ENCODE assay signal across 29 cellular contexts in the genomic region with DNA sequence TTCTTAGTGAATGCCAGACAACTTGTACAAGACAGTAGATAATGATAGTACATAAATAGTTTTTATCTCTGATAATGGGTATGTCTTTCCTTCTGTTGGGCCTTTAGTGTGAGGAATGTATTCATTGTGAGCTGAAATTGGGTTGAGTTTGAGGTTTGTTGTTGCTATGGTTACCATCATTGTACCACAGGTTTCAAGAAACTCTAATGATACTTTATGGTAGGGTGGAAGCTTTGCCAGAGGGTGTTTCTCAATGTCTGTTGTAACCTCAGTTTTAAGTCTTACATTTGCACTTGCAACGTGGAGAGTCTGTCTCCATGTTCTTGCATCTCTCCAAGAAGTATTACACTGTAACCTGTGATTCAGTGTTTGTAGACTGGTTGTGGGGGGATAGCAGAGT.
"Had no signal": no experiment of that assay in that cellular context is flagged by ENCODE, and none has a peak within 500 bp of the region (broad histone marks: within the 10 kb centered on the region; RNA-seq: fewer than 3 reads in every experiment).

No MANE protein-coding gene starts in this region.

- H3K27me3 Mint-ChIP-seq: activated B cell treated with CpG ODN at 0.5 μM for 24 hours; activated CD4-positive, alpha-beta T cell treated with anti-CD3 and anti-CD28 coated beads for 36 hours; activated T-cell treated with anti-CD3 and anti-CD28 coated beads, Interleukin-2, amount 50 U/mL, for 24 hours; activated T-helper 17 cell treated with anti-CD3 and anti-CD28 coated beads, Interleukin-2, amount 50 U/mL, for 72 hours; effector memory CD8-positive, alpha-beta T cell had no signal

- H3K27ac ChIP-seq: ascending aorta, colonic mucosa, dorsolateral prefrontal cortex, ovary, psoas muscle, right atrium auricular region, thyroid gland had no signal

- H3K27me3 ChIP-seq: ascending aorta, colonic mucosa, dorsolateral prefrontal cortex, ovary, right atrium auricular region, thyroid gland had no signal

- H3K4me3 Mint-ChIP-seq: activated B cell treated with CpG ODN at 0.5 μM for 24 hours; activated CD4-positive, alpha-beta T cell treated with anti-CD3 and anti-CD28 coated beads for 36 hours; activated T-cell treated with anti-CD3 and anti-CD28 coated beads, Interleukin-2, amount 50 U/mL, for 24 hours; activated T-helper 17 cell treated with anti-CD3 and anti-CD28 coated beads, Interleukin-2, amount 50 U/mL, for 72 hours; effector memory CD8-positive, alpha-beta T cell; natural killer cell had no signal

- ATAC-seq: activated CD4-positive, alpha-beta T cell treated with anti-CD3 and anti-CD28 coated beads for 36 hours; activated naive CD4-positive, alpha-beta T cell treated with anti-CD3 and anti-CD28 coated beads, Interleukin-2, amount 50 U/mL, for 72 hours; activated T-helper 17 cell treated with anti-CD3 and anti-CD28 coated beads, Interleukin-2, amount 50 U/mL, for 72 hours; effector memory CD8-positive, alpha-beta T cell; esophagus mucosa; left ventricle myocardium superior; natural killer cell; psoas muscle; stimulated activated naive CD8-positive, alpha-beta T cell treated with anti-CD3 and anti-CD28 coated beads, Interleukin-15, Interleukin-2, amounts not matched to agents 100 U/mL and 50 U/mL, for 24 hours had no signal

- H3K9me3 ChIP-seq: ascending aorta, colonic mucosa, ovary, psoas muscle, right atrium auricular region, thyroid gland had no signal

- H3K4me1 ChIP-seq: ascending aorta, colonic mucosa, psoas muscle, right atrium auricular region, thyroid gland had no signal

- DNase-seq: activated B cell treated with CpG ODN at 0.5 μM for 24 hours; activated CD4-positive, alpha-beta T cell treated with anti-CD3 and anti-CD28 coated beads for 36 hours; activated CD4-positive, alpha-beta T cell treated with anti-CD3 and anti-CD28 coated beads, Interleukin-2, amount 50 U/mL, for 4 hours; activated CD8-positive, alpha-beta memory T cell treated with anti-CD3 and anti-CD28 coated beads for 24 hours; activated CD8-positive, alpha-beta memory T cell treated with anti-CD3 and anti-CD28 coated beads, Interleukin-2, amount 50 U/mL, for 4 hours; activated T-cell treated with anti-CD3 and anti-CD28 coated beads, Interleukin-2, amount 50 U/mL, for 24 hours; colonic mucosa; dorsolateral prefrontal cortex; effector memory CD8-positive, alpha-beta T cell; glutamatergic neuron; hippocampal formation; left ventricle myocardium superior; midbrain; natural killer cell; ovary; psoas muscle; stimulated activated CD4-positive, alpha-beta T cell treated with anti-CD3 and anti-CD28 coated beads, Interleukin-4, amount 100 ng/mL, for 24 hours; stimulated activated naive CD8-positive, alpha-beta T cell treated with anti-CD3 and anti-CD28 coated beads, Interleukin-15, Interleukin-2, amounts not matched to agents 100 U/mL and 50 U/mL, for 24 hours; substantia nigra; T1000; thyroid gland had no signal

- H3K36me3 Mint-ChIP-seq: activated naive CD4-positive, alpha-beta T cell treated with anti-CD3 and anti-CD28 coated beads, Interleukin-2, amount 50 U/mL, for 72 hours had no signal

- H3K4me3 ChIP-seq: ascending aorta, colonic mucosa, dorsolateral prefrontal cortex, ovary, psoas muscle, right atrium auricular region, thyroid gland had no signal

- H3K27ac Mint-ChIP-seq: activated B cell treated with CpG ODN at 0.5 μM for 24 hours; activated CD4-positive, alpha-beta T cell treated with anti-CD3 and anti-CD28 coated beads for 36 hours; activated naive CD4-positive, alpha-beta T cell treated with anti-CD3 and anti-CD28 coated beads, Interleukin-2, amount 50 U/mL, for 72 hours; activated T-cell treated with anti-CD3 and anti-CD28 coated beads, Interleukin-2, amount 50 U/mL, for 24 hours; activated T-helper 17 cell treated with anti-CD3 and anti-CD28 coated beads, Interleukin-2, amount 50 U/mL, for 72 hours; effector memory CD8-positive, alpha-beta T cell; natural killer cell had no signal

- FAIRE-seq: bronchial epithelial cell, endothelial cell of umbilical vein, frontal cortex had no signal

- H3K36me3 ChIP-seq: ascending aorta, colonic mucosa, ovary, right atrium auricular region, thyroid gland had no signal

- H3K4me1 Mint-ChIP-seq: activated B cell treated with CpG ODN at 0.5 μM for 24 hours; activated CD4-positive, alpha-beta T cell treated with anti-CD3 and anti-CD28 coated beads for 36 hours; activated T-helper 17 cell treated with anti-CD3 and anti-CD28 coated beads, Interleukin-2, amount 50 U/mL, for 72 hours; natural killer cell had no signal
